In genomic region chr4:108703370-108703769, GRCh38 we compare ENCODE assay signal across 1 cellular context.
TF ChIP-seq lines count a peak whose summit lies in the region.

No MANE protein-coding gene starts in this region.

TF ChIP-seq in GM12878, 131 proteins besides CTCF, POLR2A, EP300 and RAD21:
- TF ChIP-seq SUPT20H (IDR thresholded peaks at IDR 0.05; ENCODE audit: borderline replicate concordance, control insufficient read depth, low read depth, low read length), result no peak
- TF ChIP-seq BCL11A (IDR thresholded peaks at IDR 0.05; ENCODE audit: low read depth, low read length), result no peak
- no peak for TF ChIP-seq HDGF (IDR thresholded peaks at IDR 0.05)
- TF ChIP-seq CREM (IDR thresholded peaks at IDR 0.05; ENCODE audit: low read depth), result no peak
- TF ChIP-seq NKRF (conservative IDR thresholded peaks at IDR 0.05), result no peak
- no peak for TF ChIP-seq ZBED1 (IDR thresholded peaks at IDR 0.05; ENCODE audit: borderline replicate concordance)
- TF ChIP-seq ZNF217 (IDR thresholded peaks at IDR 0.05), result no peak
- TF ChIP-seq NRF1 (conservative IDR thresholded peaks at IDR 0.05; ENCODE audit: low read depth, low read length), result no peak
- no peak for TF ChIP-seq SMC3 (IDR thresholded peaks at IDR 0.05; ENCODE audit: borderline replicate concordance, low read length)
- no peak for TF ChIP-seq ZBTB40 (IDR thresholded peaks at IDR 0.05; ENCODE audit: borderline replicate concordance)
- TF ChIP-seq ATF3 (IDR thresholded peaks at IDR 0.05; ENCODE audit: borderline replicate concordance, extremely low read depth, low read depth, low read length), result no peak
- no peak for TF ChIP-seq PRDM15 (CRISPR knock-in tag; IDR thresholded peaks at IDR 0.05)
- TF ChIP-seq ELK1 (IDR thresholded peaks at IDR 0.05; ENCODE audit: low read depth, low read length), result no peak
- no peak for TF ChIP-seq SIX5 (IDR thresholded peaks at IDR 0.05; ENCODE audit: low read depth, low read length, severe bottlenecking)
